ENCODE assay signal across 9 cellular contexts in the genomic region with DNA sequence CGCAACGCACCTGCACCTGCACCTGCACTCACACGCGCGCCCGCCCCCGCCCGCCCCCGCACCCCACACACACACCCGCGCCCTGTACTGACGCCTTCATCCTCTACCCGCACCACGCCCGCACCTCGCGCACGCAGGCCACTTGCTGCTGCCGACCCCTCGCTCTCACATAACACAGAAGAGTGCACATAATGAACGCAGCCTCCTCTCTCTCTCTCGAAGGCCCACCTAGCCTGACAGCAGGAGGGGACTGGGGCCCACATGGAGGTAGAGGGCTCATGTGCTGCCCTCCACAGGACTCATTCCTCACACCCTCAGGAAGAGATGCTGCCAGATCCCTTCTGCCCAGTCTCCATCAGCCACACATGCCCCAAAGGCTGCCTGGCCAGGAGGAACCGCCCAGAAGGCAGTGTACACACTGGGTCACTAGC. TPM values are rescaled to one million over a fixed set of nuclear protein-coding genes. Genes with fewer than 3 reads are reported as not detected.
A peak's percentile ranks its signal among the peaks of the same experiment; 100 is the strongest.
DNase-seq lines count a peak whose midpoint lies in the region; ATAC-seq and TF ChIP-seq lines count a peak whose summit lies in the region.
"Had no signal": no experiment of that assay in that cellular context is flagged by ENCODE, and none has a peak within 500 bp of the region (broad histone marks: within the 10 kb centered on the region; RNA-seq: fewer than 3 reads in every experiment).

No MANE protein-coding gene starts in this region.

- CTCF ChIA-PET in Caco-2 (lab: Charles Lee), result no interaction called here

- H3K36me3 ChIP-seq in Caco-2 (ENCODE audit: control insufficient read depth, insufficient read depth, low read length), result no peaks in the 10 kb centered on the region

- H3K4me1 Mint-ChIP-seq in Caco-2 (ENCODE audit: low read depth, unreplicated experiment) (peaks cover 7% of the 10 kb centered on the region), mesothelial cell of epicardium (peaks cover 9% of the 10 kb centered on the region)
- peaks cover 3% of the 10 kb centered on the region for H3K4me1 Mint-ChIP-seq in activated naive CD8-positive, alpha-beta T cell treated with anti-CD3 and anti-CD28 coated beads, Interleukin-2, amount 10 ng/mL, durations not matched to agents 7 days and 5 days

- H3K4me1 ChIP-seq in Caco-2, result 0 out of 2 replicates have a peak, but pooled peaks cover 3% of the 10 kb centered on the region

- H3K9me3 Mint-ChIP-seq in Caco-2 (ENCODE audit: unreplicated experiment) (no peaks in the 10 kb centered on the region), mesothelial cell of epicardium (no peaks in the 10 kb centered on the region)
- no peaks in the 10 kb centered on the region for H3K9me3 Mint-ChIP-seq in activated naive CD8-positive, alpha-beta T cell treated with anti-CD3 and anti-CD28 coated beads, Interleukin-2, amount 10 ng/mL, durations not matched to agents 7 days and 5 days

- intact Hi-C loops in Caco-2 (cut with micrococcal nuclease; ENCODE audit: unreplicated experiment), result no loop called here
- intact Hi-C loops in left colon (cut with DNase I, micrococcal nuclease), result no loop called here

- no peaks in the 10 kb centered on the region for H3K9me3 ChIP-seq in Caco-2
- H3K9me3 ChIP-seq: mucosa of descending colon had no signal

- TF ChIP-seq POLR2A in NB4 (IDR thresholded peaks at IDR 0.05; ENCODE audit: extremely low read depth, insufficient read length), result no peak
- no peak for TF ChIP-seq POLR2A in erythroblast (IDR thresholded peaks at IDR 0.05; ENCODE audit: low read length)

- TF ChIP-seq CTCF in Caco-2 (IDR thresholded peaks at IDR 0.05; ENCODE audit: insufficient read depth in 1 of 2, low read depth in 1 of 2, low read length in 1 of 2, severe bottlenecking in 1 of 2, unreplicated experiment in 1 of 2) (no peak), NB4 (IDR thresholded peaks at IDR 0.05; ENCODE audit: low read depth, low read length) (no peak), mesothelial cell of epicardium (IDR thresholded peaks at IDR 0.05; ENCODE audit: unreplicated experiment) (no peak)

- ATAC-seq in activated naive CD8-positive, alpha-beta T cell treated with anti-CD3 and anti-CD28 coated beads, Interleukin-2, amount 10 ng/mL, durations not matched to agents 7 days and 5 days (ENCODE audit: low read depth), result peak; percentile 19
- no peak for ATAC-seq in left colon
- ATAC-seq: mucosa of descending colon had no signal

- POLR2A ChIA-PET in Caco-2 (lab: Charles Lee), result no interaction called here
- POLR2A ChIA-PET in activated naive CD8-positive, alpha-beta T cell treated with anti-CD3 and anti-CD28 coated beads, Interleukin-2, amount 10 ng/mL, durations not matched to agents 7 days and 5 days (lab: Charles Lee), result no interaction called here

- H3K4me3 Mint-ChIP-seq in Caco-2 (ENCODE audit: unreplicated experiment) (peak overlapping the region; percentile 74), mesothelial cell of epicardium (peak overlapping the region; percentile 79)
- H3K4me3 Mint-ChIP-seq in activated naive CD8-positive, alpha-beta T cell treated with anti-CD3 and anti-CD28 coated beads, Interleukin-2, amount 10 ng/mL, durations not matched to agents 7 days and 5 days, result peak overlapping the region; percentile 76

- peaks cover 4% of the 10 kb centered on the region for H3K27me3 ChIP-seq in Caco-2 (replicated peaks; ENCODE audit: control insufficient read depth, insufficient read depth, low read length)

- H3K36me3 Mint-ChIP-seq in Caco-2 (ENCODE audit: insufficient read depth, unreplicated experiment) (no peaks in the 10 kb centered on the region), mesothelial cell of epicardium (no peaks in the 10 kb centered on the region)
- H3K36me3 Mint-ChIP-seq in activated naive CD8-positive, alpha-beta T cell treated with anti-CD3 and anti-CD28 coated beads, Interleukin-2, amount 10 ng/mL, durations not matched to agents 7 days and 5 days, result no peaks in the 10 kb centered on the region

- H3K4me3 ChIP-seq in Caco-2 (ENCODE audit: low read depth, low read length) (peak overlapping the region; percentile 20), NB4 (ENCODE audit: low read depth, low read length) (no peak overlapping the region)
- H3K4me3 ChIP-seq: mucosa of descending colon had no signal

- peaks cover 40% of the 10 kb centered on the region for H3K27me3 Mint-ChIP-seq in Caco-2 (ENCODE audit: insufficient read depth, unreplicated experiment)
- peaks cover 42% of the 10 kb centered on the region for H3K27me3 Mint-ChIP-seq in activated naive CD8-positive, alpha-beta T cell treated with anti-CD3 and anti-CD28 coated beads, Interleukin-2, amount 10 ng/mL, durations not matched to agents 7 days and 5 days
- H3K27me3 Mint-ChIP-seq in mesothelial cell of epicardium (ENCODE audit: low read depth), result peaks cover 77% of the 10 kb centered on the region

- no peak for DNase-seq in Caco-2
- DNase-seq in NB4 (ENCODE audit: low read depth), result peak; percentile 35
- DNase-seq in activated naive CD8-positive, alpha-beta T cell treated with anti-CD3 and anti-CD28 coated beads, Interleukin-2, amount 10 ng/mL, durations not matched to agents 7 days and 5 days, result no peak
- no peak for DNase-seq in mesothelial cell of epicardium (ENCODE audit: low spot score in 2 of 2, unreplicated experiment in 2 of 2)
- no peak for DNase-seq in left colon
- DNase-seq in hippocampal formation (lab: John Stamatoyannopoulos, UW), result no peak
- no peak for DNase-seq in central memory CD4-positive, alpha-beta T cell
- DNase-seq in erythroblast (lab: John Stamatoyannopoulos, UW), result no peak
- DNase-seq: mucosa of descending colon had no signal

- no TSS peak for BruUV-seq in Caco-2 (replicated peaks; lab: Mats Ljungman, UMichigan)

- H3K27ac Mint-ChIP-seq in Caco-2 (ENCODE audit: unreplicated experiment), result no peak overlapping the region
- H3K27ac Mint-ChIP-seq in activated naive CD8-positive, alpha-beta T cell treated with anti-CD3 and anti-CD28 coated beads, Interleukin-2, amount 10 ng/mL, durations not matched to agents 7 days and 5 days, result peak overlapping the region; percentile 46
- peak overlapping the region; percentile 11 for H3K27ac Mint-ChIP-seq in mesothelial cell of epicardium

RNA-seq across cellular contexts. Expression of a gene that starts 0.4 kb away (rescaled TPM):
- total RNA-seq in Caco-2 (2022) (not detected in 2 replicates), mesothelial cell of epicardium (1.8 to 1.9 TPM (median 1.9 TPM) in 3 replicates), left colon (under 1 TPM; 0.61 to 0.76 TPM)
- under 1 TPM in 1 of 2 experiments, not detected in 1; 0.11 TPM for total RNA-seq in activated naive CD8-positive, alpha-beta T cell treated with anti-CD3 and anti-CD28 coated beads, Interleukin-2, amount 10 ng/mL, durations not matched to agents 7 days and 5 days
